8 cellular contexts compared by ENCODE assay signal in genomic region chr6:132530293-132530974, GRCh38. TPM values are rescaled to one million over a fixed set of nuclear protein-coding genes. Genes with fewer than 3 reads are reported as not detected.
DNase-seq lines count a peak whose midpoint lies in the region; ATAC-seq, FAIRE-seq and TF ChIP-seq lines count a peak whose summit lies in the region.

No MANE protein-coding gene starts in this region.

- FAIRE-seq in D721Med (lab: Jason Lieb, UNC) (no peak), RCC 7860 (lab: Jason Lieb, UNC) (peak; percentile 80)

- peaks cover 0 to 3% (median 0%) of the 10 kb centered on the region in 3 donors for H3K9me3 Mint-ChIP-seq in IgD-negative memory B cell
- no peaks in the 10 kb centered on the region for H3K9me3 Mint-ChIP-seq in activated T-helper 2 cell treated with anti-CD3 and anti-CD28 coated beads, Interferon-gamma antibody, Interleukin-2, Interleukin-4, amounts not matched to agents 10 μg/mL and 5 μg/mL and 100 μg/mL, durations not matched to agents 14 hours and 24 hours and 36 hours
- peaks cover 4% of the 10 kb centered on the region for H3K9me3 Mint-ChIP-seq in osteocyte (ENCODE audit: unreplicated experiment)

- H3K36me3 Mint-ChIP-seq in IgD-negative memory B cell (no peaks in the 10 kb centered on the region), osteocyte (ENCODE audit: unreplicated experiment) (no peaks in the 10 kb centered on the region)
- H3K36me3 Mint-ChIP-seq in activated T-helper 2 cell treated with anti-CD3 and anti-CD28 coated beads, Interferon-gamma antibody, Interleukin-2, Interleukin-4, amounts not matched to agents 10 μg/mL and 5 μg/mL and 100 μg/mL, durations not matched to agents 14 hours and 24 hours and 36 hours (ENCODE audit: low read depth): no peaks in the 10 kb centered on the region

- TF ChIP-seq CTCF in D721Med (IDR thresholded peaks at IDR 0.05; ENCODE audit: insufficient read depth, missing control alignments): peak; percentile 84
- peak; percentile 87 for TF ChIP-seq CTCF in foreskin keratinocyte (conservative IDR thresholded peaks at IDR 0.05)
- TF ChIP-seq CTCF in osteocyte (IDR thresholded peaks at IDR 0.05): peak; percentile 86
- peak; percentile 57 to 80 (median 68) for TF ChIP-seq CTCF in upper lobe of left lung (IDR thresholded peaks at IDR 0.05)

- no peak overlapping the region for H3K4me3 ChIP-seq in upper lobe of left lung

- no peaks in the 10 kb centered on the region for H3K27me3 ChIP-seq in foreskin keratinocyte
- no peaks in the 10 kb centered on the region for H3K27me3 ChIP-seq in upper lobe of left lung

- TF ChIP-seq POLR2A in upper lobe of left lung (IDR thresholded peaks at IDR 0.05): no peak

- ATAC-seq in GM21515 (IDR thresholded peaks at IDR 0.05; ENCODE audit: unreplicated experiment) (peak; percentile 91), foreskin keratinocyte (peak; percentile 81), upper lobe of left lung (ENCODE audit: low FRiP score in 2 of 2) (peak; percentile 73 to 83)

- no peaks in the 10 kb centered on the region for H3K36me3 ChIP-seq in upper lobe of left lung

- no peak overlapping the region for H3K27ac ChIP-seq in foreskin keratinocyte
- H3K27ac ChIP-seq in upper lobe of left lung: no peak overlapping the region

- 17 to 21% methylated on average over 9 of the region's 9 CpGs for WGBS in upper lobe of left lung, 2 donors

- H3K4me1 Mint-ChIP-seq in IgD-negative memory B cell: peaks cover 3 to 7% (median 4%) of the 10 kb centered on the region in 3 donors
- no peaks in the 10 kb centered on the region for H3K4me1 Mint-ChIP-seq in activated T-helper 2 cell treated with anti-CD3 and anti-CD28 coated beads, Interferon-gamma antibody, Interleukin-2, Interleukin-4, amounts not matched to agents 10 μg/mL and 5 μg/mL and 100 μg/mL, durations not matched to agents 14 hours and 24 hours and 36 hours (ENCODE audit: low read depth)
- no peaks in the 10 kb centered on the region for H3K4me1 Mint-ChIP-seq in osteocyte (ENCODE audit: unreplicated experiment)

- DNase-seq in D721Med (ENCODE audit: insufficient read length, low spot score) (no peak), RCC 7860 (ENCODE audit: low spot score) (peak; percentile 41), foreskin keratinocyte (peak; percentile 23 to 38), osteocyte (ENCODE audit: extremely low spot score, unreplicated experiment) (no peak), upper lobe of left lung (peak in 1 of 2 donors; percentile 47)
- DNase-seq in activated T-helper 2 cell treated with anti-CD3 and anti-CD28 coated beads, Interferon-gamma antibody, Interleukin-2, Interleukin-4, amounts not matched to agents 10 μg/mL and 5 μg/mL and 100 μg/mL, durations not matched to agents 14 hours and 24 hours and 36 hours (ENCODE audit: low spot score): peak; percentile 36

- H3K9me3 ChIP-seq in upper lobe of left lung: no peaks in the 10 kb centered on the region

- H3K4me3 Mint-ChIP-seq in IgD-negative memory B cell: peak overlapping the region; percentile 25 to 88 (median 84)
- no peak overlapping the region for H3K4me3 Mint-ChIP-seq in activated T-helper 2 cell treated with anti-CD3 and anti-CD28 coated beads, Interferon-gamma antibody, Interleukin-2, Interleukin-4, amounts not matched to agents 10 μg/mL and 5 μg/mL and 100 μg/mL, durations not matched to agents 14 hours and 24 hours and 36 hours (ENCODE audit: low read depth)
- no peak overlapping the region for H3K4me3 Mint-ChIP-seq in osteocyte (ENCODE audit: unreplicated experiment)

- TF ChIP-seq EP300 in upper lobe of left lung (IDR thresholded peaks at IDR 0.05): no peak

- intact Hi-C loops in activated T-helper 2 cell treated with anti-CD3 and anti-CD28 coated beads, Interferon-gamma antibody, Interleukin-2, Interleukin-4, amounts not matched to agents 10 μg/mL and 5 μg/mL and 100 μg/mL, durations not matched to agents 14 hours and 24 hours and 36 hours (cut with micrococcal nuclease): loop anchor here (1.0 kb wide), 2 partner anchors 238 to 269 kb away; no protein-coding TSS in a partner anchor

- H3K27me3 Mint-ChIP-seq in IgD-negative memory B cell (peaks cover 2% of the 10 kb centered on the region), osteocyte (ENCODE audit: unreplicated experiment) (peaks cover 48% of the 10 kb centered on the region)
- H3K27me3 Mint-ChIP-seq in activated T-helper 2 cell treated with anti-CD3 and anti-CD28 coated beads, Interferon-gamma antibody, Interleukin-2, Interleukin-4, amounts not matched to agents 10 μg/mL and 5 μg/mL and 100 μg/mL, durations not matched to agents 14 hours and 24 hours and 36 hours (ENCODE audit: low read depth): peaks cover 18% of the 10 kb centered on the region

- no peaks in the 10 kb centered on the region for H3K4me1 ChIP-seq in foreskin keratinocyte
- peaks cover 0 to 3% (median 0%) of the 10 kb centered on the region in 4 donors for H3K4me1 ChIP-seq in upper lobe of left lung

- H3K27ac Mint-ChIP-seq in IgD-negative memory B cell (no peak overlapping the region), osteocyte (ENCODE audit: unreplicated experiment) (no peak overlapping the region)
- H3K27ac Mint-ChIP-seq in activated T-helper 2 cell treated with anti-CD3 and anti-CD28 coated beads, Interferon-gamma antibody, Interleukin-2, Interleukin-4, amounts not matched to agents 10 μg/mL and 5 μg/mL and 100 μg/mL, durations not matched to agents 14 hours and 24 hours and 36 hours: no peak overlapping the region

RNA-seq across cellular contexts. Expression of gene TAAR9, which starts 7.6 kb away (rescaled TPM):
- polyA plus RNA-seq in IgD-negative memory B cell: not detected
- total RNA-seq in activated T-helper 2 cell treated with anti-CD3 and anti-CD28 coated beads, Interferon-gamma antibody, Interleukin-2, Interleukin-4, amounts not matched to agents 10 μg/mL and 5 μg/mL and 100 μg/mL, durations not matched to agents 14 hours and 24 hours and 36 hours: not detected in 2 replicates
- not detected in 2 replicates for total RNA-seq in foreskin keratinocyte
- not detected in 2 replicates for polyA plus RNA-seq in foreskin keratinocyte
- not detected in 2 replicates for total RNA-seq in osteocyte
- total RNA-seq in upper lobe of left lung: not detected

RNA-seq across cellular contexts. Expression of gene STX7, which starts 17.5 kb away (rescaled TPM):
- polyA plus RNA-seq in IgD-negative memory B cell: 96.7 TPM
- 18.9 and 21.5 TPM in 2 replicates for total RNA-seq in activated T-helper 2 cell treated with anti-CD3 and anti-CD28 coated beads, Interferon-gamma antibody, Interleukin-2, Interleukin-4, amounts not matched to agents 10 μg/mL and 5 μg/mL and 100 μg/mL, durations not matched to agents 14 hours and 24 hours and 36 hours
- 37.9 and 38.5 TPM in 2 replicates for total RNA-seq in foreskin keratinocyte
- polyA plus RNA-seq in foreskin keratinocyte: 12.8 and 12.9 TPM in 2 replicates
- 49.3 and 55.4 TPM in 2 replicates for total RNA-seq in osteocyte
- 10 to 100 TPM; 23.2 to 86.6 (median 44.8) TPM for total RNA-seq in upper lobe of left lung

RNA-seq across cellular contexts. Expression of gene TAAR8, which starts 22.0 kb away (rescaled TPM):
- polyA plus RNA-seq in IgD-negative memory B cell (not detected), foreskin keratinocyte (not detected in 2 replicates)
- total RNA-seq in activated T-helper 2 cell treated with anti-CD3 and anti-CD28 coated beads, Interferon-gamma antibody, Interleukin-2, Interleukin-4, amounts not matched to agents 10 μg/mL and 5 μg/mL and 100 μg/mL, durations not matched to agents 14 hours and 24 hours and 36 hours: not detected in 2 replicates
- total RNA-seq in foreskin keratinocyte (not detected in 2 replicates), osteocyte (not detected in 2 replicates), upper lobe of left lung (not detected)

RNA-seq across cellular contexts. Expression of gene TAAR6, which starts 39.7 kb away (rescaled TPM):
- not detected for polyA plus RNA-seq in IgD-negative memory B cell
- not detected in 2 replicates for total RNA-seq in activated T-helper 2 cell treated with anti-CD3 and anti-CD28 coated beads, Interferon-gamma antibody, Interleukin-2, Interleukin-4, amounts not matched to agents 10 μg/mL and 5 μg/mL and 100 μg/mL, durations not matched to agents 14 hours and 24 hours and 36 hours
- not detected in 2 replicates for total RNA-seq in foreskin keratinocyte
- not detected in 2 replicates for polyA plus RNA-seq in foreskin keratinocyte
- not detected in 2 replicates for total RNA-seq in osteocyte
- not detected for total RNA-seq in upper lobe of left lung

RNA-seq across cellular contexts. Expression of gene TAAR5, which starts 59.1 kb away (rescaled TPM):
- polyA plus RNA-seq in IgD-negative memory B cell (not detected), foreskin keratinocyte (not detected in 2 replicates)
- not detected in 2 replicates for total RNA-seq in activated T-helper 2 cell treated with anti-CD3 and anti-CD28 coated beads, Interferon-gamma antibody, Interleukin-2, Interleukin-4, amounts not matched to agents 10 μg/mL and 5 μg/mL and 100 μg/mL, durations not matched to agents 14 hours and 24 hours and 36 hours
- total RNA-seq in foreskin keratinocyte (not detected in 2 replicates), osteocyte (not detected in 2 replicates), upper lobe of left lung (not detected)

Comparison
In these comparisons a context has a peak if more than half of its experiments do, and no peak if none do; other contexts are left out.
1. DNase-seq: peak in RCC 7860 (single experiment), activated T-helper 2 cell treated with anti-CD3 and anti-CD28 coated beads, Interferon-gamma antibody, Interleukin-2, Interleukin-4, amounts not matched to agents 10 μg/mL and 5 μg/mL and 100 μg/mL, durations not matched to agents 14 hours and 24 hours and 36 hours (single experiment) and foreskin keratinocyte (2 of 2); none in D721Med (single experiment) and osteocyte (single experiment).
2. H3K4me3 Mint-ChIP-seq: peak in IgD-negative memory B cell (4 of 4); none in activated T-helper 2 cell treated with anti-CD3 and anti-CD28 coated beads, Interferon-gamma antibody, Interleukin-2, Interleukin-4, amounts not matched to agents 10 μg/mL and 5 μg/mL and 100 μg/mL, durations not matched to agents 14 hours and 24 hours and 36 hours (single experiment) and osteocyte (single experiment).
3. Peak in every context shown above with its lines, with median percentiles within 50 percentile points of each other: CTCF ChIP-seq and ATAC-seq.